9 cellular contexts compared by ENCODE assay signal in genomic region chr17:45332989-45333701, GRCh38. TPM values are rescaled to one million over a fixed set of nuclear protein-coding genes. Genes with fewer than 3 reads are reported as not detected.
A peak's percentile ranks its signal among the peaks of the same experiment; 100 is the strongest.
DNase-seq lines count a peak whose midpoint lies in the region; ATAC-seq and TF ChIP-seq lines count a peak whose summit lies in the region.
"Had no signal": no experiment of that assay in that cellular context is flagged by ENCODE, and none has a peak within 500 bp of the region (broad histone marks: within the 10 kb centered on the region; RNA-seq: fewer than 3 reads in every experiment).

No MANE protein-coding gene starts in this region.

- peaks cover 1% of the 10 kb centered on the region for H3K27me3 Mint-ChIP-seq in memory B cell

- H3K4me2 ChIP-seq in MM.1S (ENCODE audit: low read depth, low read length) (no peak overlapping the region), PC-9 (no peak overlapping the region)

- H3F3A ChIP-seq in MM.1S (ENCODE audit: insufficient read depth, low read length) (no peaks in the 10 kb centered on the region), PC-9 (ENCODE audit: insufficient read depth, low read depth) (peaks cover 15% of the 10 kb centered on the region)

- no peaks in the 10 kb centered on the region for H3K27me3 ChIP-seq in MM.1S (replicated peaks; ENCODE audit: insufficient read depth, low read length)
- no peaks in the 10 kb centered on the region for H3K27me3 ChIP-seq in PC-9 (ENCODE audit: insufficient read depth, low read depth)

- ATAC-seq in HG02759 (IDR thresholded peaks at IDR 0.05; ENCODE audit: unreplicated experiment) (peak; percentile 51), memory B cell (ENCODE audit: low read depth) (peak; percentile 73)

- no peaks in the 10 kb centered on the region for H3K9me3 Mint-ChIP-seq in memory B cell

- POLR2A ChIA-PET in PC-9 (lab: Charles Lee; ENCODE audit: unreplicated experiment) = no interaction called here

- no TSS peak for BruUV-seq in PC-9 (replicated peaks; lab: Mats Ljungman, UMichigan)

- DNase-seq in EL (peak; percentile 39), UCSD-AML1 (lab: John Stamatoyannopoulos, UW; ENCODE audit: unreplicated experiment) (peak; percentile 75), memory B cell (ENCODE audit: low spot score in 2 of 2) (no peak), MM.1S (no peak), PC-9 (no peak), HPDE6-E6E7 (ENCODE audit: extremely low spot score) (no peak)
- DNase-seq in stimulated activated CD4-positive, alpha-beta T cell treated with anti-CD3 and anti-CD28 coated beads, Interleukin-2, amount 100 ng/mL, for 24 hours = no peak
- DNase-seq: activated CD4-positive, alpha-beta T cell treated with anti-CD3 and anti-CD28 coated beads for 1 hour had no signal

- no peaks in the 10 kb centered on the region for H3K9me2 ChIP-seq in MM.1S (replicated peaks; ENCODE audit: insufficient read depth, low read length)
- H3K9me2 ChIP-seq in PC-9 (ENCODE audit: insufficient read depth) = no peaks in the 10 kb centered on the region

- no peaks in the 10 kb centered on the region for H3K36me3 Mint-ChIP-seq in memory B cell

- TF ChIP-seq CTCF in MM.1S (IDR thresholded peaks at IDR 0.05; ENCODE audit: low read length) (no peak), PC-9 (conservative IDR thresholded peaks at IDR 0.05) (no peak)

- peaks cover 27% of the 10 kb centered on the region for H3K4me1 Mint-ChIP-seq in memory B cell

- CTCF ChIA-PET in PC-9 (lab: Charles Lee) = no interaction called here

- H4K20me1 ChIP-seq in MM.1S (ENCODE audit: insufficient read depth, low read length) (no peaks in the 10 kb centered on the region), PC-9 (ENCODE audit: insufficient read depth) (no peaks in the 10 kb centered on the region)

- H3K9ac ChIP-seq in MM.1S (ENCODE audit: low read length) = no peak overlapping the region

- H3K4me1 ChIP-seq in MM.1S (ENCODE audit: low read length) = no peaks in the 10 kb centered on the region
- peaks cover 26% of the 10 kb centered on the region for H3K4me1 ChIP-seq in PC-9 (replicated peaks; ENCODE audit: insufficient read depth)

- no peaks in the 10 kb centered on the region for H3K79me2 ChIP-seq in MM.1S (ENCODE audit: low read length)
- H3K79me2 ChIP-seq in PC-9 (ENCODE audit: low read depth) = no peaks in the 10 kb centered on the region

- H3K4me3 ChIP-seq in MM.1S (ENCODE audit: low read length) (no peak overlapping the region), PC-9 (no peak overlapping the region)

- intact Hi-C loops in PC-9 (cut with micrococcal nuclease; ENCODE audit: unreplicated experiment) = no loop called here

- H3K36me3 ChIP-seq in MM.1S (replicated peaks; ENCODE audit: insufficient read depth, low read length) (no peaks in the 10 kb centered on the region), PC-9 (ENCODE audit: low read depth) (no peaks in the 10 kb centered on the region)

- H2AFZ ChIP-seq in MM.1S (ENCODE audit: low read length) = no peak overlapping the region
- H2AFZ ChIP-seq in PC-9 = no peak overlapping the region

- H3K9me3 ChIP-seq in MM.1S (replicated peaks; ENCODE audit: insufficient read depth, low read length) = no peaks in the 10 kb centered on the region
- no peaks in the 10 kb centered on the region for H3K9me3 ChIP-seq in PC-9 (ENCODE audit: insufficient read depth, low read depth)

- H3K27ac ChIP-seq in MM.1S (ENCODE audit: low read length) (no peak overlapping the region), PC-9 (no peak overlapping the region)

- no peak overlapping the region for H3K27ac Mint-ChIP-seq in memory B cell

- H3K4me3 Mint-ChIP-seq in memory B cell = no peak overlapping the region

RNA-seq across cellular contexts. Expression of gene MAP3K14, which starts 16.3 kb away (rescaled TPM):
- total RNA-seq in PC-9 (2021) = 58.3 and 72.4 TPM in 2 replicates

Comparison
In these comparisons a context has a peak if more than half of its experiments do, and no peak if none do; other contexts are left out.
1. DNase-seq: peak in EL (single experiment) and UCSD-AML1 (single experiment); none in memory B cell (0 of 2), stimulated activated CD4-positive, alpha-beta T cell treated with anti-CD3 and anti-CD28 coated beads, Interleukin-2, amount 100 ng/mL, for 24 hours (0 of 2), MM.1S (single experiment), PC-9 (0 of 2) and HPDE6-E6E7 (single experiment).